8 cellular contexts compared by ENCODE assay signal in genomic region chr1:27775336-27775735, GRCh38. TPM values are rescaled to one million over a fixed set of nuclear protein-coding genes. Genes with fewer than 3 reads are reported as not detected.
A peak's percentile ranks its signal among the peaks of the same experiment; 100 is the strongest.
DNase-seq lines count a peak whose midpoint lies in the region; ATAC-seq, FAIRE-seq and TF ChIP-seq lines count a peak whose summit lies in the region.
"Not testable (repeated sequence)": the region's sequence is repeated elsewhere in the genome, so short reads cannot be mapped to it uniquely, and the experiment has no call there.

No MANE protein-coding gene starts in this region.

- CTCF ChIA-PET in A549 (lab: Yijun Ruan, JAX) (interaction anchor here (1.4 to 1.6 kb wide), 2 partner anchors 55 to 106 kb away, joined by 3 read pairs; partner anchors contain the start of gene PPP1R8), endothelial cell of umbilical vein (lab: Charles Lee) (interaction anchor here (1.3 to 3.5 kb wide), 4 partner anchors 10 to 50 kb away, joined by 4 to 21 read pairs (median 4); partner anchors contain the start of gene FAM76A)

- peaks cover 48% of the 10 kb centered on the region for H4K20me1 ChIP-seq in astrocyte (ENCODE audit: insufficient read depth, low read length)
- not testable (repeated sequence) for H4K20me1 ChIP-seq in endothelial cell of umbilical vein (replicated peaks; ENCODE audit: control insufficient read depth, extremely low read depth, insufficient read depth, low read length)

- not testable (repeated sequence) for H3K27me3 ChIP-seq in MG63; astrocyte (ENCODE audit: insufficient read depth, low read length); endothelial cell of umbilical vein (ENCODE audit: control insufficient read depth in 2 of 2, insufficient read depth in 2 of 2, low read length in 2 of 2); mesenchymal stem cell (ENCODE audit: control insufficient read depth in 1 of 2, insufficient read depth in 1 of 2, low read length in 2 of 2); skeletal muscle satellite cell (ENCODE audit: control insufficient read depth, insufficient read depth, low read length)

- H3K27ac ChIP-seq in A549; astrocyte (ENCODE audit: low read depth, low read length); endothelial cell of umbilical vein (ENCODE audit: insufficient read depth, low read depth, low read length); mesenchymal stem cell (ENCODE audit: low read length, poor library complexity, severe bottlenecking): not testable (repeated sequence)

- not testable (repeated sequence) for H2BK5ac ChIP-seq in mesenchymal stem cell (ENCODE audit: low read depth, low read length, poor library complexity, severe bottlenecking)

- not testable (repeated sequence) for H2BK15ac ChIP-seq in mesenchymal stem cell (ENCODE audit: low read depth, poor library complexity, severe bottlenecking)

- TF ChIP-seq CTCF in A549 (IDR thresholded peaks at IDR 0.05); astrocyte (IDR thresholded peaks at IDR 0.05; ENCODE audit: insufficient read depth, low read depth, low read length); endothelial cell of umbilical vein (IDR thresholded peaks at IDR 0.05; ENCODE audit: extremely low read depth in 1 of 2, insufficient read depth in 1 of 2, low read depth in 1 of 2, low read length in 2 of 2): not testable (repeated sequence)

- peak overlapping the region; percentile 5; the same call in 1 of the 3 replicates for H3K4me2 ChIP-seq in A549
- not testable (repeated sequence) for H3K4me2 ChIP-seq in astrocyte (ENCODE audit: low read length); mesenchymal stem cell (ENCODE audit: low read length, poor library complexity, severe bottlenecking)
- peak overlapping the region; percentile 31 for H3K4me2 ChIP-seq in endothelial cell of umbilical vein (ENCODE audit: insufficient read depth, low read length)
- H3K4me2 ChIP-seq in skeletal muscle satellite cell (ENCODE audit: low read length), result peak overlapping the region; percentile 2

- not testable (repeated sequence) for H3K9me1 ChIP-seq in endothelial cell of umbilical vein (replicated peaks; ENCODE audit: control insufficient read depth, extremely low read depth, insufficient read depth, low read length)

- TF ChIP-seq RAD21 in A549 (conservative IDR thresholded peaks at IDR 0.05 in 1 of 2, IDR thresholded peaks at IDR 0.05 in 1 of 2), result not testable (repeated sequence)

- 68% methylated on average over 3 of the region's 3 CpGs for WGBS in A549 (ENCODE audit: missing lambda C conversion rate)
- WGBS in mesenchymal stem cell, result 77% methylated on average over 3 of the region's 3 CpGs

- H3K36me3 ChIP-seq in MG63, result peaks cover 13% of the 10 kb centered on the region
- H3K36me3 ChIP-seq in astrocyte (ENCODE audit: insufficient read depth, low read length); endothelial cell of umbilical vein (ENCODE audit: control insufficient read depth in 2 of 2, extremely low read depth in 1 of 2, insufficient read depth in 2 of 2, low read length in 2 of 2); skeletal muscle satellite cell (ENCODE audit: insufficient read depth, low read length): not testable (repeated sequence)
- peaks cover 2 to 18% of the 10 kb centered on the region in 2 experiments for H3K36me3 ChIP-seq in mesenchymal stem cell (ENCODE audit: control insufficient read depth in 1 of 2, insufficient read depth in 2 of 2, low read depth in 1 of 2, low read length in 2 of 2)

- ATAC-seq in A549; activated T-cell treated with anti-CD3 and anti-CD28 coated beads, Interleukin-2, amount 50 U/mL, for 72 hours (replicated peaks in 1 of 2): not testable (repeated sequence)

- dilution Hi-C loops in endothelial cell of umbilical vein (cut with MboI; ENCODE audit: extremely low pct_ligation_motif_present, low sequenced_read_pairs), result not testable (repeated sequence)

- not testable (repeated sequence) for H3K9me3 ChIP-seq in A549; MG63; astrocyte (ENCODE audit: insufficient read depth, low read depth, low read length); endothelial cell of umbilical vein (replicated peaks; ENCODE audit: control insufficient read depth, insufficient read depth, low read length); mesenchymal stem cell (ENCODE audit: control insufficient read depth, low read length); skeletal muscle satellite cell (replicated peaks; ENCODE audit: low read length)

- H3K14ac ChIP-seq in mesenchymal stem cell (ENCODE audit: low read length in 2 of 2), result not testable (repeated sequence)

- not testable (repeated sequence) for FAIRE-seq in A549 (lab: Jason Lieb, UNC); astrocyte (lab: Jason Lieb, UNC); endothelial cell of umbilical vein (lab: Jason Lieb, UNC)

- POLR2A ChIA-PET in A549 (lab: Yijun Ruan, JAX), result not testable (repeated sequence)
- POLR2A ChIA-PET in endothelial cell of umbilical vein (lab: Charles Lee), result interaction anchor here (3.3 kb wide), 1 partner anchor 13 kb away, joined by 67 read pairs; no protein-coding TSS in a partner anchor

- H2BK120ac ChIP-seq in mesenchymal stem cell (ENCODE audit: low read depth, low read length), result not testable (repeated sequence)

- H2BK12ac ChIP-seq in mesenchymal stem cell (ENCODE audit: low read length in 2 of 2), result not testable (repeated sequence)

- H3K4me3 ChIP-seq in A549; MG63; astrocyte (ENCODE audit: insufficient read depth, low read depth, low read length); endothelial cell of umbilical vein (replicated peaks in 1 of 3; ENCODE audit: insufficient read depth in 1 of 3, low read depth in 1 of 3, low read length in 3 of 3); skeletal muscle satellite cell (ENCODE audit: low read length): not testable (repeated sequence)
- peak overlapping the region in 1 of 2 experiments; percentile 0 for H3K4me3 ChIP-seq in mesenchymal stem cell (ENCODE audit: insufficient read depth in 1 of 2, low read depth in 1 of 2, low read length in 2 of 2)

- not testable (repeated sequence) for H2AK5ac ChIP-seq in mesenchymal stem cell (ENCODE audit: low read length, severe bottlenecking)

- not testable (repeated sequence) for H3K9me3 Mint-ChIP-seq in activated T-cell treated with anti-CD3 and anti-CD28 coated beads, Interleukin-2, amount 50 U/mL, for 72 hours; astrocyte (ENCODE audit: unreplicated experiment)

- H4K91ac ChIP-seq in mesenchymal stem cell (ENCODE audit: low read length), result not testable (repeated sequence)

- H3K36me3 Mint-ChIP-seq in activated T-cell treated with anti-CD3 and anti-CD28 coated beads, Interleukin-2, amount 50 U/mL, for 72 hours (ENCODE audit: insufficient read depth in 2 of 2); astrocyte (ENCODE audit: low read depth, unreplicated experiment): not testable (repeated sequence)

- not testable (repeated sequence) for TF ChIP-seq POLR2A in A549 (IDR thresholded peaks at IDR 0.05; ENCODE audit: low read length); endothelial cell of umbilical vein (IDR thresholded peaks at IDR 0.05; ENCODE audit: low read depth, low read length)

- not testable (repeated sequence) for H3K23ac ChIP-seq in mesenchymal stem cell (ENCODE audit: low read length in 2 of 2)

- H3K18ac ChIP-seq in mesenchymal stem cell (ENCODE audit: low read depth in 1 of 2, low read length in 2 of 2), result not testable (repeated sequence)

- H2AFZ ChIP-seq in astrocyte (ENCODE audit: low read depth, low read length); endothelial cell of umbilical vein (ENCODE audit: low read depth, low read length); mesenchymal stem cell (ENCODE audit: low read depth, low read length): not testable (repeated sequence)

- not testable (repeated sequence) for H3K9ac ChIP-seq in astrocyte (ENCODE audit: low read length); endothelial cell of umbilical vein (replicated peaks; ENCODE audit: extremely low read depth, insufficient read depth, low read length); skeletal muscle satellite cell (ENCODE audit: low read depth, low read length)
- H3K9ac ChIP-seq in mesenchymal stem cell (ENCODE audit: low read length), result peak overlapping the region; percentile 0

- H3K79me1 ChIP-seq in mesenchymal stem cell (replicated peaks; ENCODE audit: low read length, poor library complexity, severe bottlenecking), result peaks cover 17% of the 10 kb centered on the region

- not testable (repeated sequence) for TF ChIP-seq EP300 in A549 (IDR thresholded peaks at IDR 0.05)

- H3K4ac ChIP-seq in mesenchymal stem cell (ENCODE audit: low read depth in 1 of 2, low read length in 2 of 2), result not testable (repeated sequence)

- H3K4me1 ChIP-seq in A549, result peaks cover 15% of the 10 kb centered on the region; the same call in 2 of the 3 replicates
- H3K4me1 ChIP-seq in astrocyte (ENCODE audit: insufficient read depth, low read length); mesenchymal stem cell (ENCODE audit: control insufficient read depth, insufficient read depth, low read depth, low read length): not testable (repeated sequence)
- H3K4me1 ChIP-seq in endothelial cell of umbilical vein (ENCODE audit: control insufficient read depth, extremely low read depth, insufficient read depth, low read length), result peaks cover 23% of the 10 kb centered on the region
- peaks cover 22% of the 10 kb centered on the region for H3K4me1 ChIP-seq in skeletal muscle satellite cell (ENCODE audit: control insufficient read depth, insufficient read depth, low read length)

- peak overlapping the region; percentile 3 to 11 for H3K4me3 Mint-ChIP-seq in activated T-cell treated with anti-CD3 and anti-CD28 coated beads, Interleukin-2, amount 50 U/mL, for 72 hours
- H3K4me3 Mint-ChIP-seq in astrocyte (ENCODE audit: unreplicated experiment), result peak overlapping the region; percentile 2

- H3K27me3 Mint-ChIP-seq in activated T-cell treated with anti-CD3 and anti-CD28 coated beads, Interleukin-2, amount 50 U/mL, for 72 hours (ENCODE audit: low read depth); astrocyte (ENCODE audit: low read depth, unreplicated experiment): not testable (repeated sequence)

- intact Hi-C loops in endothelial cell of umbilical vein (cut with micrococcal nuclease), result not testable (repeated sequence)

- peaks cover 30% of the 10 kb centered on the region for H3K4me1 Mint-ChIP-seq in activated T-cell treated with anti-CD3 and anti-CD28 coated beads, Interleukin-2, amount 50 U/mL, for 72 hours (ENCODE audit: low read depth)
- H3K4me1 Mint-ChIP-seq in astrocyte (ENCODE audit: low read depth, unreplicated experiment), result peaks cover 21% of the 10 kb centered on the region

- DNase-seq in A549 (ENCODE audit: low read depth in 1 of 2, low spot score in 1 of 2); activated T-cell treated with anti-CD3 and anti-CD28 coated beads, Interleukin-2, amount 50 U/mL, for 72 hours; astrocyte (ENCODE audit: low read depth); endothelial cell of umbilical vein (ENCODE audit: low read depth, low spot score); mesenchymal stem cell: not testable (repeated sequence)
- DNase-seq in EL (peak; percentile 26), MG63 (peak; percentile 58)

- not testable (repeated sequence) for BruUV-seq in endothelial cell of umbilical vein (replicated peaks; lab: Mats Ljungman, UMichigan)

- H4K8ac ChIP-seq in mesenchymal stem cell (ENCODE audit: low read length), result not testable (repeated sequence)

- H3K79me2 ChIP-seq in astrocyte (ENCODE audit: insufficient read depth, low read length) (peaks cover 68% of the 10 kb centered on the region), endothelial cell of umbilical vein (ENCODE audit: control insufficient read depth, insufficient read depth, low read length) (peaks cover 69% of the 10 kb centered on the region)

- peak overlapping the region; percentile 75 for H3K27ac Mint-ChIP-seq in activated T-cell treated with anti-CD3 and anti-CD28 coated beads, Interleukin-2, amount 50 U/mL, for 72 hours
- H3K27ac Mint-ChIP-seq in astrocyte (ENCODE audit: unreplicated experiment), result not testable (repeated sequence)

RNA-seq across cellular contexts. Expression of gene STX12, which starts 2.3 kb away (rescaled TPM):
- 12.8 and 14.6 TPM in 2 replicates for polyA plus RNA-seq in A549 (2011; rRNA removed)
- polyA plus RNA-seq in A549 (2012; cell fraction: cytosol; rRNA removed), result 3.5 and 4.8 TPM in 2 replicates
- polyA plus RNA-seq in A549 (2012; cell fraction: nucleus; rRNA removed), result 3.3 and 3.7 TPM in 2 replicates
- polyA plus RNA-seq in A549 (2017; fragmentation: RNase III; extraction: RNeasy Plus Mini Kit Qiagen cat#74134 plus additional on column Dnase treatment), result 10.3 to 13.6 TPM (median 11.9 TPM) in 3 replicates
- 3.3 and 4.6 TPM in 2 replicates for polyA minus RNA-seq in A549 (2011; rRNA and poly(A)+ RNA removed)
- 18.9 and 24.0 TPM in 2 replicates for total RNA-seq in MG63 (2014; rRNA removed; shearing (Covaris generic); ENCODE audit: low replicate concordance)
- 10 to 100 TPM; 24.7 to 25.0 TPM for total RNA-seq in activated T-cell treated with anti-CD3 and anti-CD28 coated beads, Interleukin-2, amount 50 U/mL, for 72 hours
- 62.1 and 64.0 TPM in 2 replicates for total RNA-seq in astrocyte
- total RNA-seq in endothelial cell of umbilical vein, result 83.8 and 90.3 TPM in 2 replicates
- polyA plus RNA-seq in endothelial cell of umbilical vein, result 26.1 and 28.7 TPM in 2 replicates
- polyA plus RNA-seq in endothelial cell of umbilical vein (2011; cell fraction: cytosol; rRNA removed), result 26.7 and 30.0 TPM in 2 replicates
- 75.1 and 101 TPM in 2 replicates for polyA plus RNA-seq in endothelial cell of umbilical vein (2011; cell fraction: nucleus; rRNA removed)
- polyA plus RNA-seq in endothelial cell of umbilical vein (2012), result 42.1 and 55.6 TPM in 2 replicates
- polyA minus RNA-seq in endothelial cell of umbilical vein, result 37.5 and 39.0 TPM in 2 replicates
- polyA minus RNA-seq in endothelial cell of umbilical vein (2011; cell fraction: cytosol; rRNA and poly(A)+ RNA removed), result 3.5 TPM
- 49.3 and 68.0 TPM in 2 replicates for polyA minus RNA-seq in endothelial cell of umbilical vein (2011; cell fraction: nucleus; rRNA and poly(A)+ RNA removed)
- polyA plus RNA-seq in mesenchymal stem cell (2013, experiment 1 of 2), result 36.7 TPM
- polyA plus RNA-seq in mesenchymal stem cell (2013, experiment 2 of 2), result 39.6 TPM
- total RNA-seq in skeletal muscle satellite cell (2012; rRNA removed), result 43.1 and 48.3 TPM in 2 replicates

RNA-seq across cellular contexts. Expression of gene FAM76A, which starts 49.6 kb away (rescaled TPM):
- polyA plus RNA-seq in A549 (2011; rRNA removed) (6.5 and 7.0 TPM in 2 replicates), A549 (2017; fragmentation: RNase III; extraction: RNeasy Plus Mini Kit Qiagen cat#74134 plus additional on column Dnase treatment) (4.1 to 4.8 TPM (median 4.2 TPM) in 3 replicates), endothelial cell of umbilical vein (1.8 and 1.9 TPM in 2 replicates)
- 2.4 and 2.6 TPM in 2 replicates for polyA plus RNA-seq in A549 (2012; cell fraction: cytosol; rRNA removed)
- polyA plus RNA-seq in A549 (2012; cell fraction: nucleus; rRNA removed), result 1.6 TPM in 2 replicates
- polyA minus RNA-seq in A549 (2011; rRNA and poly(A)+ RNA removed), result 4.4 and 6.5 TPM in 2 replicates
- 12.0 and 12.1 TPM in 2 replicates for total RNA-seq in MG63 (2014; rRNA removed; shearing (Covaris generic); ENCODE audit: low replicate concordance)
- 10 to 100 TPM; 12.4 to 15.3 TPM for total RNA-seq in activated T-cell treated with anti-CD3 and anti-CD28 coated beads, Interleukin-2, amount 50 U/mL, for 72 hours
- total RNA-seq in astrocyte (6.1 and 6.2 TPM in 2 replicates), endothelial cell of umbilical vein (11.9 and 12.8 TPM in 2 replicates)
- polyA plus RNA-seq in endothelial cell of umbilical vein (2011; cell fraction: cytosol; rRNA removed), result 3.6 and 4.1 TPM in 2 replicates
- 5.6 and 9.1 TPM in 2 replicates for polyA plus RNA-seq in endothelial cell of umbilical vein (2011; cell fraction: nucleus; rRNA removed)
- polyA plus RNA-seq in endothelial cell of umbilical vein (2012), result 4.6 and 5.7 TPM in 2 replicates
- polyA minus RNA-seq in endothelial cell of umbilical vein, result 4.0 and 4.8 TPM in 2 replicates
- 4.2 TPM for polyA minus RNA-seq in endothelial cell of umbilical vein (2011; cell fraction: cytosol; rRNA and poly(A)+ RNA removed)
- polyA minus RNA-seq in endothelial cell of umbilical vein (2011; cell fraction: nucleus; rRNA and poly(A)+ RNA removed), result 3.3 and 3.6 TPM in 2 replicates
- polyA plus RNA-seq in mesenchymal stem cell (2013, experiment 1 of 2), result 10.4 TPM
- polyA plus RNA-seq in mesenchymal stem cell (2013, experiment 2 of 2), result 10.1 TPM
- 9.6 and 11.1 TPM in 2 replicates for total RNA-seq in skeletal muscle satellite cell (2012; rRNA removed)

RNA-seq across cellular contexts. Expression of gene PPP1R8, which starts 55.2 kb away (rescaled TPM):
- polyA plus RNA-seq in A549 (2011; rRNA removed) (42.0 and 43.9 TPM in 2 replicates), A549 (2017; fragmentation: RNase III; extraction: RNeasy Plus Mini Kit Qiagen cat#74134 plus additional on column Dnase treatment) (33.4 to 35.0 TPM (median 34.0 TPM) in 3 replicates), endothelial cell of umbilical vein (32.3 and 39.0 TPM in 2 replicates)
- polyA plus RNA-seq in A549 (2012; cell fraction: cytosol; rRNA removed), result 29.1 and 35.5 TPM in 2 replicates
- 23.0 and 23.9 TPM in 2 replicates for polyA plus RNA-seq in A549 (2012; cell fraction: nucleus; rRNA removed)
- 42.2 and 58.6 TPM in 2 replicates for polyA minus RNA-seq in A549 (2011; rRNA and poly(A)+ RNA removed)
- total RNA-seq in MG63 (2014; rRNA removed; shearing (Covaris generic); ENCODE audit: low replicate concordance), result 68.6 and 72.5 TPM in 2 replicates
- 10 to 100 TPM; 58.4 to 59.0 TPM for total RNA-seq in activated T-cell treated with anti-CD3 and anti-CD28 coated beads, Interleukin-2, amount 50 U/mL, for 72 hours
- total RNA-seq in astrocyte (35.6 and 37.6 TPM in 2 replicates), endothelial cell of umbilical vein (45.4 and 48.5 TPM in 2 replicates)
- 49.5 and 53.8 TPM in 2 replicates for polyA plus RNA-seq in endothelial cell of umbilical vein (2011; cell fraction: cytosol; rRNA removed)
- polyA plus RNA-seq in endothelial cell of umbilical vein (2011; cell fraction: nucleus; rRNA removed), result 33.7 and 33.9 TPM in 2 replicates
- 32.9 and 42.2 TPM in 2 replicates for polyA plus RNA-seq in endothelial cell of umbilical vein (2012)
- 61.8 and 62.6 TPM in 2 replicates for polyA minus RNA-seq in endothelial cell of umbilical vein
- polyA minus RNA-seq in endothelial cell of umbilical vein (2011; cell fraction: cytosol; rRNA and poly(A)+ RNA removed), result 36.2 TPM
- 15.6 and 17.7 TPM in 2 replicates for polyA minus RNA-seq in endothelial cell of umbilical vein (2011; cell fraction: nucleus; rRNA and poly(A)+ RNA removed)
- 34.6 TPM for polyA plus RNA-seq in mesenchymal stem cell (2013, experiment 1 of 2)
- polyA plus RNA-seq in mesenchymal stem cell (2013, experiment 2 of 2), result 34.0 TPM
- 27.4 and 37.8 TPM in 2 replicates for total RNA-seq in skeletal muscle satellite cell (2012; rRNA removed)
